8 cellular contexts compared by ENCODE assay signal in genomic region chr12:11981174-11981733, GRCh38.
DNase-seq lines count a peak whose midpoint lies in the region; ATAC-seq and TF ChIP-seq lines count a peak whose summit lies in the region.

No MANE protein-coding gene starts in this region.

- H2AFZ ChIP-seq in ACC112 (ENCODE audit: low read length, unreplicated experiment), result no peak overlapping the region
- peak overlapping the region; percentile 33 for H2AFZ ChIP-seq in osteoblast (ENCODE audit: low read length)

- no peak for TF ChIP-seq CTCF in osteoblast (IDR thresholded peaks at IDR 0.05; ENCODE audit: extremely low read depth, low read depth, low read length)
- TF ChIP-seq CTCF in Caco-2 (IDR thresholded peaks at IDR 0.05; ENCODE audit: insufficient read depth in 1 of 2, low read depth in 1 of 2, low read length in 1 of 2, severe bottlenecking in 1 of 2, unreplicated experiment in 1 of 2), result no peak
- TF ChIP-seq CTCF in lower leg skin (IDR thresholded peaks at IDR 0.05), result no peak

- ATAC-seq in GM19455 (IDR thresholded peaks at IDR 0.05; ENCODE audit: unreplicated experiment), result peak; percentile 84
- ATAC-seq in HG03469 (IDR thresholded peaks at IDR 0.05; ENCODE audit: unreplicated experiment), result peak; percentile 85

- peaks cover 6% of the 10 kb centered on the region for H3K27me3 Mint-ChIP-seq in Caco-2 (ENCODE audit: insufficient read depth, unreplicated experiment)

- no peaks in the 10 kb centered on the region for H3K36me3 ChIP-seq in ACC112 (ENCODE audit: insufficient read depth, low read length)
- no peaks in the 10 kb centered on the region for H3K36me3 ChIP-seq in osteoblast (ENCODE audit: insufficient read depth, low read length)
- no peaks in the 10 kb centered on the region for H3K36me3 ChIP-seq in Caco-2 (ENCODE audit: control insufficient read depth, insufficient read depth, low read length)

- H3K4me2 ChIP-seq in osteoblast (ENCODE audit: insufficient read depth, low read length), result peak overlapping the region; percentile 34

- WGBS in lower leg skin, 2 donors, result 41 to 43% methylated on average over 7 of the region's 7 CpGs

- intact Hi-C loops in Caco-2 (cut with micrococcal nuclease; ENCODE audit: unreplicated experiment), result no loop called here
- intact Hi-C loops in lower leg skin (cut with DNase I; ENCODE audit: low total_unique reads), result no loop called here

- H3K9me3 ChIP-seq in osteoblast (ENCODE audit: low read depth, low read length) (no peaks in the 10 kb centered on the region), Caco-2 (no peaks in the 10 kb centered on the region)

- H3K79me2 ChIP-seq in ACC112 (ENCODE audit: control insufficient read depth, insufficient read depth, low read length, unreplicated experiment) (no peaks in the 10 kb centered on the region), osteoblast (ENCODE audit: insufficient read depth, low read length) (no peaks in the 10 kb centered on the region)

- BruUV-seq in Caco-2 (replicated peaks; lab: Mats Ljungman, UMichigan), result no TSS peak

- DNase-seq in activated CD8-positive, alpha-beta memory T cell treated with anti-CD3 and anti-CD28 coated beads, Interleukin-2, amount 50 U/mL, for 24 hours (ENCODE audit: extremely low read depth), result peak; percentile 13
- peak; percentile 71 for DNase-seq in osteoblast (ENCODE audit: insufficient read length, low spot score, missing footprints)
- DNase-seq in AG08396 (ENCODE audit: low spot score), result no peak
- DNase-seq in Caco-2, result no peak
- no peak for DNase-seq in lower leg skin (ENCODE audit: low spot score in 2 of 2)

- H3K4me1 Mint-ChIP-seq in Caco-2 (ENCODE audit: low read depth, unreplicated experiment), result no peaks in the 10 kb centered on the region

- peaks cover 17% of the 10 kb centered on the region; the same call in 1 of the 2 replicates for H3K27me3 ChIP-seq in ACC112 (ENCODE audit: insufficient read depth, low read length)
- H3K27me3 ChIP-seq in osteoblast (ENCODE audit: insufficient read depth, low read length), result no peaks in the 10 kb centered on the region
- H3K27me3 ChIP-seq in Caco-2 (replicated peaks; ENCODE audit: control insufficient read depth, insufficient read depth, low read length), result no peaks in the 10 kb centered on the region

- H3K27ac ChIP-seq in ACC112 (ENCODE audit: low read depth, low read length) (peak overlapping the region; percentile 2; the same call in 1 of the 2 replicates), osteoblast (ENCODE audit: low read depth, low read length) (no peak overlapping the region)

- H4K20me1 ChIP-seq in osteoblast (ENCODE audit: insufficient read depth, low read length), result no peaks in the 10 kb centered on the region

- no peak overlapping the region for H3K4me3 ChIP-seq in ACC112 (ENCODE audit: low read depth, low read length)
- H3K4me3 ChIP-seq in osteoblast (ENCODE audit: insufficient read depth, low read length), result peak overlapping the region; percentile 35
- no peak overlapping the region for H3K4me3 ChIP-seq in Caco-2 (ENCODE audit: low read depth, low read length)
- no peak overlapping the region for H3K4me3 ChIP-seq in lower leg skin (ENCODE audit: low read depth, poor library complexity, severe bottlenecking)

- H3K36me3 Mint-ChIP-seq in Caco-2 (ENCODE audit: insufficient read depth, unreplicated experiment), result no peaks in the 10 kb centered on the region

- no peak overlapping the region for H3K4me3 Mint-ChIP-seq in Caco-2 (ENCODE audit: unreplicated experiment)

- H3K27ac Mint-ChIP-seq in Caco-2 (ENCODE audit: unreplicated experiment), result no peak overlapping the region

- CTCF ChIA-PET in Caco-2 (lab: Charles Lee), result no interaction called here

- no peaks in the 10 kb centered on the region for H3K9me3 Mint-ChIP-seq in Caco-2 (ENCODE audit: unreplicated experiment)

- H3K4me1 ChIP-seq in ACC112 (ENCODE audit: control insufficient read depth, insufficient read depth, low read length, unreplicated experiment), result peaks cover 20% of the 10 kb centered on the region
- H3K4me1 ChIP-seq in osteoblast (ENCODE audit: insufficient read depth, low read length), result peaks cover 16% of the 10 kb centered on the region
- H3K4me1 ChIP-seq in Caco-2, result 0 out of 2 replicates have a peak, but pooled peaks cover 4% of the 10 kb centered on the region

- POLR2A ChIA-PET in Caco-2 (lab: Charles Lee), result no interaction called here

- no peak for TF ChIP-seq POLR2A in lower leg skin (IDR thresholded peaks at IDR 0.05)

Comparison
In these comparisons a context has a peak if more than half of its experiments do, and no peak if none do; other contexts are left out.
1. DNase-seq: peak in activated CD8-positive, alpha-beta memory T cell treated with anti-CD3 and anti-CD28 coated beads, Interleukin-2, amount 50 U/mL, for 24 hours (single experiment) and osteoblast (single experiment); none in AG08396 (single experiment), Caco-2 (0 of 2) and lower leg skin (0 of 2).